ENCODE assay signal across 13 cellular contexts in the genomic region with DNA sequence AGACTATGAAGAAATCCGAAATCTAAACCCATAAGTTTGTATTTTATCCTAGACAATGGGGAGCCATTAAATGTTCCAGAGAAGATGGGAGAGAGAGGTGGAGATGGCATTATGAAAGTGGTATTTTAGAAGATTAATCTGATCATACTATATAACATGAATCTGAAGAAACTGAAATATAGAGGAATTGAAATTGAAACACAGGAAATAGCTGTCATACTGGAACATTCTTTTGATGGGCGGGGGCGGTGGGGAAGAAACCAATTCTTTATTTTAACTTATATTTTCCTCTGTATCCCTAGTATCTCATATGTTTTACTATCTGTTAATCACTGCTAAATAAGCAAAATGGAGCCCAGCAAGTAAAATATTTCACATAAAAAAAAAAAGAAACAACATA. TPM values are rescaled to one million over a fixed set of nuclear protein-coding genes. Genes with fewer than 3 reads are reported as not detected.
A peak's percentile ranks its signal among the peaks of the same experiment; 100 is the strongest.
DNase-seq lines count a peak whose midpoint lies in the region; ATAC-seq, FAIRE-seq and TF ChIP-seq lines count a peak whose summit lies in the region.
"Had no signal": no experiment of that assay in that cellular context is flagged by ENCODE, and none has a peak within 500 bp of the region (broad histone marks: within the 10 kb centered on the region; RNA-seq: fewer than 3 reads in every experiment).

No MANE protein-coding gene starts in this region.

- peak; percentile 38 for FAIRE-seq in endothelial cell of umbilical vein (lab: Jason Lieb, UNC)
- FAIRE-seq: TTC549 had no signal

- peak; percentile 44 for DNase-seq in activated naive CD4-positive, alpha-beta T cell treated with Interleukin-2 at 50 U/mL for 16 hours
- DNase-seq in activated naive CD4-positive, alpha-beta T cell (lab: John Stamatoyannopoulos, UW), result no peak
- no peak for DNase-seq in T-helper 2 cell treated with Interferon-gamma antibody and Interleukin-4, amounts not matched to agents 5 μg/mL and 100 μg/mL, for 36 hours (ENCODE audit: low spot score)
- peak; percentile 39 for DNase-seq in endothelial cell of umbilical vein (ENCODE audit: low read depth, low spot score)
- no peak for DNase-seq in type B pancreatic cell (ENCODE audit: extremely low spot score, unreplicated experiment)
- no peak for DNase-seq in NCI-H1105 (lab: John Stamatoyannopoulos, UW)
- DNase-seq in glutamatergic neuron, result no peak
- DNase-seq: NCI-H446 treated with DMSO at 0.1 percent for 48 hours, upper lobe of left lung had no signal

- H3K79me2 ChIP-seq in endothelial cell of umbilical vein (ENCODE audit: control insufficient read depth, insufficient read depth, low read length), result no peaks in the 10 kb centered on the region

- no peaks in the 10 kb centered on the region for H3K36me3 ChIP-seq in endothelial cell of umbilical vein (ENCODE audit: control insufficient read depth in 2 of 2, extremely low read depth in 1 of 2, insufficient read depth in 2 of 2, low read length in 2 of 2)
- H3K36me3 ChIP-seq: upper lobe of left lung had no signal

- peaks cover 38% of the 10 kb centered on the region for H3K4me1 Mint-ChIP-seq in T-helper 2 cell treated with Interferon-gamma antibody and Interleukin-4, amounts not matched to agents 5 μg/mL and 100 μg/mL, for 36 hours (ENCODE audit: low read depth)
- H3K4me1 Mint-ChIP-seq in type B pancreatic cell (ENCODE audit: unreplicated experiment) (peaks cover 5% of the 10 kb centered on the region), glutamatergic neuron (ENCODE audit: low read depth, unreplicated experiment) (peaks cover 16% of the 10 kb centered on the region)

- POLR2A ChIA-PET in endothelial cell of umbilical vein (lab: Charles Lee), result no interaction called here

- H3K4me1 ChIP-seq in endothelial cell of umbilical vein (ENCODE audit: control insufficient read depth, extremely low read depth, insufficient read depth, low read length), result peaks cover 26% of the 10 kb centered on the region

- peak overlapping the region; percentile 78 for H3K27ac Mint-ChIP-seq in T-helper 2 cell treated with Interferon-gamma antibody and Interleukin-4, amounts not matched to agents 5 μg/mL and 100 μg/mL, for 36 hours
- H3K27ac Mint-ChIP-seq in type B pancreatic cell (peak overlapping the region; percentile 39), glutamatergic neuron (ENCODE audit: unreplicated experiment) (no peak overlapping the region)

- no peaks in the 10 kb centered on the region for H4K20me1 ChIP-seq in endothelial cell of umbilical vein (replicated peaks; ENCODE audit: control insufficient read depth, extremely low read depth, insufficient read depth, low read length)

- dilution Hi-C loops in endothelial cell of umbilical vein (cut with MboI; ENCODE audit: extremely low pct_ligation_motif_present, low sequenced_read_pairs), result no loop called here

- no peaks in the 10 kb centered on the region for H3K27me3 ChIP-seq in endothelial cell of umbilical vein (ENCODE audit: control insufficient read depth in 2 of 2, insufficient read depth in 2 of 2, low read length in 2 of 2)
- H3K27me3 ChIP-seq: foreskin keratinocyte, upper lobe of left lung had no signal

- H3K4me3 ChIP-seq in endothelial cell of umbilical vein (replicated peaks in 1 of 3; ENCODE audit: insufficient read depth in 1 of 3, low read depth in 1 of 3, low read length in 3 of 3), result no peak overlapping the region
- H3K4me3 ChIP-seq: upper lobe of left lung had no signal

- BruUV-seq in endothelial cell of umbilical vein (replicated peaks; lab: Mats Ljungman, UMichigan), result no TSS peak

- no peaks in the 10 kb centered on the region for H3K27me3 Mint-ChIP-seq in T-helper 2 cell treated with Interferon-gamma antibody and Interleukin-4, amounts not matched to agents 5 μg/mL and 100 μg/mL, for 36 hours (ENCODE audit: low read depth)
- H3K27me3 Mint-ChIP-seq in type B pancreatic cell, result no peaks in the 10 kb centered on the region
- peaks cover 2% of the 10 kb centered on the region for H3K27me3 Mint-ChIP-seq in glutamatergic neuron (ENCODE audit: unreplicated experiment)

- TF ChIP-seq CTCF in endothelial cell of umbilical vein (IDR thresholded peaks at IDR 0.05; ENCODE audit: extremely low read depth in 1 of 2, insufficient read depth in 1 of 2, low read depth in 1 of 2, low read length in 2 of 2) (no peak), type B pancreatic cell (conservative IDR thresholded peaks at IDR 0.05) (no peak), glutamatergic neuron (IDR thresholded peaks at IDR 0.05; ENCODE audit: partially characterized antibody, unreplicated experiment) (no peak)

- intact Hi-C loops in endothelial cell of umbilical vein (cut with micrococcal nuclease), result no loop called here

- no peak overlapping the region for H3K27ac ChIP-seq in endothelial cell of umbilical vein (ENCODE audit: insufficient read depth, low read depth, low read length)
- H3K27ac ChIP-seq: foreskin keratinocyte had no signal

- no peaks in the 10 kb centered on the region for H3K9me3 ChIP-seq in endothelial cell of umbilical vein (replicated peaks; ENCODE audit: control insufficient read depth, insufficient read depth, low read length)
- H3K9me3 ChIP-seq: upper lobe of left lung had no signal

- no peak for TF ChIP-seq POLR2A in endothelial cell of umbilical vein (IDR thresholded peaks at IDR 0.05; ENCODE audit: low read depth, low read length)

- H3K9me3 Mint-ChIP-seq in T-helper 2 cell treated with Interferon-gamma antibody and Interleukin-4, amounts not matched to agents 5 μg/mL and 100 μg/mL, for 36 hours, result no peaks in the 10 kb centered on the region
- no peaks in the 10 kb centered on the region for H3K9me3 Mint-ChIP-seq in type B pancreatic cell
- H3K9me3 Mint-ChIP-seq in glutamatergic neuron (ENCODE audit: unreplicated experiment), result peaks cover 8% of the 10 kb centered on the region

- peak overlapping the region; percentile 45 for H3K4me2 ChIP-seq in endothelial cell of umbilical vein (ENCODE audit: insufficient read depth, low read length)

- H2AFZ ChIP-seq in endothelial cell of umbilical vein (ENCODE audit: low read depth, low read length), result no peak overlapping the region

- CTCF ChIA-PET in endothelial cell of umbilical vein (lab: Charles Lee), result interaction anchor here (1.1 to 1.4 kb wide), 2 partner anchors 13 to 15 kb away, joined by 4 to 5 read pairs; no protein-coding TSS in a partner anchor

- no peak overlapping the region for H3K9ac ChIP-seq in endothelial cell of umbilical vein (replicated peaks; ENCODE audit: extremely low read depth, insufficient read depth, low read length)

- no peak for ATAC-seq in esophagus mucosa
- ATAC-seq: HCT116 had no signal

- H3K36me3 Mint-ChIP-seq in T-helper 2 cell treated with Interferon-gamma antibody and Interleukin-4, amounts not matched to agents 5 μg/mL and 100 μg/mL, for 36 hours (ENCODE audit: low read depth), result peaks cover 22% of the 10 kb centered on the region
- H3K36me3 Mint-ChIP-seq in type B pancreatic cell, result no peaks in the 10 kb centered on the region
- H3K36me3 Mint-ChIP-seq in glutamatergic neuron (ENCODE audit: unreplicated experiment), result no peaks in the 10 kb centered on the region

- peak overlapping the region; percentile 72 for H3K4me3 Mint-ChIP-seq in T-helper 2 cell treated with Interferon-gamma antibody and Interleukin-4, amounts not matched to agents 5 μg/mL and 100 μg/mL, for 36 hours
- H3K4me3 Mint-ChIP-seq in type B pancreatic cell (no peak overlapping the region), glutamatergic neuron (ENCODE audit: unreplicated experiment) (no peak overlapping the region)

- H3K9me1 ChIP-seq in endothelial cell of umbilical vein (replicated peaks; ENCODE audit: control insufficient read depth, extremely low read depth, insufficient read depth, low read length), result no peaks in the 10 kb centered on the region

TF ChIP-seq in endothelial cell of umbilical vein, 7 proteins besides CTCF, POLR2A, EP300 and RAD21:
- TF ChIP-seq EZH2 (IDR thresholded peaks at IDR 0.05; ENCODE audit: borderline replicate concordance, low read depth, low read length, severe bottlenecking), result no peak

RNA-seq across cellular contexts. Expression of a gene that starts 27.0 kb away (rescaled TPM):
- total RNA-seq in endothelial cell of umbilical vein (41.8 and 44.7 TPM in 2 replicates), type B pancreatic cell (ENCODE audit: low replicate concordance) (40.4 and 73.5 TPM in 2 replicates), glutamatergic neuron (ENCODE audit: unreplicated experiment) (139 TPM), esophagus mucosa (40.5 TPM)
- 16.7 and 16.9 TPM in 2 replicates for polyA plus RNA-seq in endothelial cell of umbilical vein
- polyA plus RNA-seq in endothelial cell of umbilical vein (2011; cell fraction: cytosol; rRNA removed), result 18.5 and 19.6 TPM in 2 replicates
- 19.9 and 23.8 TPM in 2 replicates for polyA plus RNA-seq in endothelial cell of umbilical vein (2011; cell fraction: nucleus; rRNA removed)
- polyA plus RNA-seq in endothelial cell of umbilical vein (2012), result 26.9 and 29.9 TPM in 2 replicates
- 67.6 and 73.4 TPM in 2 replicates for polyA minus RNA-seq in endothelial cell of umbilical vein
- 9.5 TPM for polyA minus RNA-seq in endothelial cell of umbilical vein (2011; cell fraction: cytosol; rRNA and poly(A)+ RNA removed)
- 82.7 and 114 TPM in 2 replicates for polyA minus RNA-seq in endothelial cell of umbilical vein (2011; cell fraction: nucleus; rRNA and poly(A)+ RNA removed)

Comparison
In these comparisons a context has a peak if more than half of its experiments do, and no peak if none do; other contexts are left out.
1. DNase-seq: peak in activated naive CD4-positive, alpha-beta T cell treated with Interleukin-2 at 50 U/mL for 16 hours (single experiment) and endothelial cell of umbilical vein (single experiment); none in activated naive CD4-positive, alpha-beta T cell (0 of 4), T-helper 2 cell treated with Interferon-gamma antibody and Interleukin-4, amounts not matched to agents 5 μg/mL and 100 μg/mL, for 36 hours (single experiment), type B pancreatic cell (single experiment), NCI-H1105 (single experiment) and glutamatergic neuron (single experiment).